10 cellular contexts compared by ENCODE assay signal in genomic region chr4:73485596-73485995, GRCh38. TPM values are rescaled to one million over a fixed set of nuclear protein-coding genes. Genes with fewer than 3 reads are reported as not detected.
"Had no signal": no experiment of that assay in that cellular context is flagged by ENCODE, and none has a peak within 500 bp of the region (broad histone marks: within the 10 kb centered on the region; RNA-seq: fewer than 3 reads in every experiment).

No MANE protein-coding gene starts in this region.

- H3K4me3 ChIP-seq: GM23338 had no signal

- H2AFZ ChIP-seq: GM23338 had no signal

- DNase-seq: H9, HCEC 1CT, HFFc6, KBM-7 had no signal

- H3K4me2 ChIP-seq: GM23338 had no signal

- ATAC-seq: GM23338 had no signal

- FAIRE-seq: H1, H54, HTR-8/SVneo had no signal

RNA-seq across cellular contexts. Expression of gene AFM, which starts 4.1 kb away (rescaled TPM):
- total RNA-seq: GM23338, H1, H9, HFFc6, HT-29 had no signal
- polyA plus RNA-seq: GM23338, H1, IgD-negative memory B cell had no signal

RNA-seq across cellular contexts. Expression of gene AFP, which starts 49.6 kb away (rescaled TPM):
- total RNA-seq: HT-29 had no signal
- polyA plus RNA-seq: IgD-negative memory B cell had no signal
